Comparison of ENCODE assay signal across 9 cellular contexts in the genomic region with DNA sequence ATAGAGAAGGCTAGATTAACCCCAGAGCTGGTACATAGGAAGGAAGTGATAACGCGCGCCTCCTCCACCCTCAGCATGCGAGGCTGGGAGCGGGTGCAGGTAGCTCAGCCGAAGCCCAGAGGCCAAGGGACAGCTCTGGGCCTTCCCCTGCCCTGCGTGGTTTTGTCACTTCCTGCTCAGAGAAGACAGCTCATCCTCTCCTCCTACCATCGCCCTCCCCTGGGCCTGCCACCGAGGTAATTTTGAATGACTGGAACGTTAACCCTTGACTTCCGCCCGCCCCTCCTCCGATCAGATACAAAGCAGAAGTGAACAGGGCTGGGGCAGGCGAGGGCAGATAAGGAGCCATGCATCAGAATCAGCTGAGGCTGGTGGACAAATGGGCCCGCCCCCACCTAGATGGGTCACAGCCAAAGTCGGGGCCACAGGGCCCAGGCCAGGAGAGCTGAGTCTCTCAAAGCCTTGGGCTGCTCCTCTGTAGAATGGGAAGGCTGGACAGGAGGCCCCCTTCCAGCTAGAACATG. TPM values are rescaled to one million over a fixed set of nuclear protein-coding genes. Genes with fewer than 3 reads are reported as not detected.
DNase-seq lines count a peak whose midpoint lies in the region; ATAC-seq and TF ChIP-seq lines count a peak whose summit lies in the region.
"Had no signal": no experiment of that assay in that cellular context is flagged by ENCODE, and none has a peak within 500 bp of the region (broad histone marks: within the 10 kb centered on the region; RNA-seq: fewer than 3 reads in every experiment).

No MANE protein-coding gene starts in this region.

- DNase-seq in GM06990 (ENCODE audit: extremely low read depth, insufficient read length) (peak; percentile 83), NB4 (ENCODE audit: low read depth) (peak; percentile 98), spleen (peak; percentile 97), COR-L47 (lab: John Stamatoyannopoulos, UW) (no peak), NCI-H524 (lab: John Stamatoyannopoulos, UW) (no peak)
- DNase-seq in activated CD8-positive, alpha-beta T cell treated with anti-CD3 and anti-CD28 coated beads for 36 hours = peak; percentile 98

- H3K27ac Mint-ChIP-seq in activated CD8-positive, alpha-beta T cell treated with anti-CD3 and anti-CD28 coated beads for 36 hours = peak overlapping the region; percentile 97
- H3K27ac Mint-ChIP-seq: nephron had no signal

- H3K4me3 ChIP-seq in GM06990 (replicated peaks; ENCODE audit: low read depth, low read length) = peak overlapping the region; percentile 85
- no peak overlapping the region for H3K4me3 ChIP-seq in HEK293 (ENCODE audit: low read depth, low read length)
- peak overlapping the region; percentile 85 for H3K4me3 ChIP-seq in NB4 (ENCODE audit: low read depth, low read length)
- H3K4me3 ChIP-seq in spleen = peak overlapping the region; percentile 70 to 98 (median 86)

- ATAC-seq in activated CD8-positive, alpha-beta T cell treated with anti-CD3 and anti-CD28 coated beads for 36 hours = peak; percentile 69
- peak; percentile 71 for ATAC-seq in esophagus mucosa

- CTCF ChIA-PET in HEK293 (lab: Yijun Ruan, JAX) = interaction anchor here (0.7 to 7.8 kb wide), 5 partner anchors 10 to 93 kb away, joined by 3 to 68 read pairs (median 3); a partner anchor contains a TSS
- CTCF ChIA-PET in activated CD8-positive, alpha-beta T cell treated with anti-CD3 and anti-CD28 coated beads for 36 hours (lab: Charles Lee) = interaction anchor here (0.7 to 12.0 kb wide), 15 partner anchors 12 to 466 kb away, joined by 3 to 154 read pairs (median 4); a partner anchor contains a TSS

- peak overlapping the region; percentile 98 for H3K4me3 Mint-ChIP-seq in activated CD8-positive, alpha-beta T cell treated with anti-CD3 and anti-CD28 coated beads for 36 hours
- H3K4me3 Mint-ChIP-seq: nephron had no signal

- no peaks in the 10 kb centered on the region for H3K4me1 ChIP-seq in HEK293 (ENCODE audit: control insufficient read depth, insufficient read depth, low read length)
- H3K4me1 ChIP-seq in spleen = peaks cover 57 to 94% (median 81%) of the 10 kb centered on the region in 6 donors

- TF ChIP-seq CTCF in GM06990 (IDR thresholded peaks at IDR 0.05; ENCODE audit: insufficient read depth, low read length, poor library complexity, severe bottlenecking) (no peak), HEK293 (tag by site-specific recombination; IDR thresholded peaks at IDR 0.05) (no peak), NB4 (IDR thresholded peaks at IDR 0.05; ENCODE audit: low read depth, low read length) (no peak), spleen (IDR thresholded peaks at IDR 0.05 in 8 of 11, conservative IDR thresholded peaks at IDR 0.05 in 3 of 11) (peak in 3 of 11 experiments; percentile 15 to 24 (median 18))
- TF ChIP-seq CTCF in activated CD8-positive, alpha-beta T cell treated with anti-CD3 and anti-CD28 coated beads for 36 hours (IDR thresholded peaks at IDR 0.05) = no peak

- no peaks in the 10 kb centered on the region for H3K27me3 Mint-ChIP-seq in activated CD8-positive, alpha-beta T cell treated with anti-CD3 and anti-CD28 coated beads for 36 hours

- no peaks in the 10 kb centered on the region for H3K9me3 Mint-ChIP-seq in activated CD8-positive, alpha-beta T cell treated with anti-CD3 and anti-CD28 coated beads for 36 hours
- H3K9me3 Mint-ChIP-seq: nephron had no signal

- peaks cover 67% of the 10 kb centered on the region for H3K36me3 Mint-ChIP-seq in activated CD8-positive, alpha-beta T cell treated with anti-CD3 and anti-CD28 coated beads for 36 hours (ENCODE audit: low read depth)

- no peak overlapping the region for H3K27ac ChIP-seq in HEK293 (ENCODE audit: extremely low read depth, low read depth, low read length)
- H3K27ac ChIP-seq in spleen = peak overlapping the region; percentile 81 to 99 (median 94)

- WGBS in spleen, 5 donors = 8 to 18% (median 14%) methylated on average over 10 to 16 of the region's 16 CpGs

- H3K9me3 ChIP-seq in HEK293 (ENCODE audit: control insufficient read depth, insufficient read depth, low read depth, low read length) (no peaks in the 10 kb centered on the region), spleen (no peaks in the 10 kb centered on the region)

- peaks cover 52% of the 10 kb centered on the region for H3K4me1 Mint-ChIP-seq in activated CD8-positive, alpha-beta T cell treated with anti-CD3 and anti-CD28 coated beads for 36 hours (ENCODE audit: low read depth)
- H3K4me1 Mint-ChIP-seq: nephron had no signal

- H3K36me3 ChIP-seq in GM06990 (ENCODE audit: control insufficient read depth, insufficient read depth, low read length) (peaks cover 38% of the 10 kb centered on the region), HEK293 (ENCODE audit: control insufficient read depth in 2 of 2, insufficient read depth in 1 of 2, low read length in 2 of 2) (no peaks in the 10 kb centered on the region), spleen (peaks cover 0 to 47% (median 31%) of the 10 kb centered on the region in 6 donors)

- TF ChIP-seq POLR2A in NB4 (IDR thresholded peaks at IDR 0.05; ENCODE audit: extremely low read depth, insufficient read length) (no peak), spleen (IDR thresholded peaks at IDR 0.05) (peak in 2 of 3 donors; percentile 10 to 37)

- H3K27me3 ChIP-seq in GM06990 (replicated peaks; ENCODE audit: control insufficient read depth, insufficient read depth, low read length) (no peaks in the 10 kb centered on the region), spleen (replicated peaks in 1 of 7) (peaks cover 0 to 43% (median 0%) of the 10 kb centered on the region in 7 donors)

- intact Hi-C loops in activated CD8-positive, alpha-beta T cell treated with anti-CD3 and anti-CD28 coated beads for 36 hours (cut with micrococcal nuclease) = no loop called here
- intact Hi-C loops in spleen (cut with DNase I; ENCODE audit: low total_unique reads) = no loop called here

- POLR2A ChIA-PET in HEK293 (lab: Yijun Ruan, JAX) = interaction anchor here (0.6 kb wide), 1 partner anchor 270 kb away, joined by 6 read pairs; no protein-coding TSS in a partner anchor
- POLR2A ChIA-PET in activated CD8-positive, alpha-beta T cell treated with anti-CD3 and anti-CD28 coated beads for 36 hours (lab: Charles Lee) = interaction anchor here (0.5 to 9.5 kb wide), 19 partner anchors 8 to 244 kb away, joined by 3 to 209 read pairs (median 6); a partner anchor contains a TSS

TF ChIP-seq in HEK293, 187 proteins besides CTCF, POLR2A, EP300 and RAD21:
- TF ChIP-seq ZNF341 (tag by site-specific recombination; IDR thresholded peaks at IDR 0.05; ENCODE audit: low read depth) (no peak), ZNF155 (tag by site-specific recombination; IDR thresholded peaks at IDR 0.05) (no peak), EGR2 (tag by site-specific recombination; IDR thresholded peaks at IDR 0.05; ENCODE audit: low read depth) (peak; percentile 39; the same call in 1 of the 2 replicates), ZNF529 (tag by site-specific recombination; IDR thresholded peaks at IDR 0.05; ENCODE audit: insufficient replicate concordance) (no peak), ZFHX2 (tag by site-specific recombination; conservative IDR thresholded peaks at IDR 0.05) (0 out of 2 replicates have a peak, but pooled peaks have one; percentile 8)
- TF ChIP-seq, protein P1, sequence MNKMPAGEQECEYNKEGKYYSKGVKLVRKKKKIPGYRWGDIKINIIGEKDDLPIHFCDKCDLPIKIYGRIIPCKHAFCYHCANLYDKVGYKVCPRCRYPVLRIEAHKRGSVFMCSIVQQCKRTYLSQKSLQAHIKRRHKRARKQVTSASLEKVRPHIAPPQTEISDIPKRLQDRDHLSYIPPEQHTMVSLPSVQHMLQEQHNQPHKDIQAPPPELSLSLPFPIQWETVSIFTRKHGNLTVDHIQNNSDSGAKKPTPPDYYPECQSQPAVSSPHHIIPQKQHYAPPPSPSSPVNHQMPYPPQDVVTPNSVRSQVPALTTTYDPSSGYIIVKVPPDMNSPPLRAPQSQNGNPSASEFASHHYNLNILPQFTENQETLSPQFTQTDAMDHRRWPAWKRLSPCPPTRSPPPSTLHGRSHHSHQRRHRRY (tag by site-specific recombination; IDR thresholded peaks at IDR 0.05) = no peak
- TF ChIP-seq, protein P2, sequence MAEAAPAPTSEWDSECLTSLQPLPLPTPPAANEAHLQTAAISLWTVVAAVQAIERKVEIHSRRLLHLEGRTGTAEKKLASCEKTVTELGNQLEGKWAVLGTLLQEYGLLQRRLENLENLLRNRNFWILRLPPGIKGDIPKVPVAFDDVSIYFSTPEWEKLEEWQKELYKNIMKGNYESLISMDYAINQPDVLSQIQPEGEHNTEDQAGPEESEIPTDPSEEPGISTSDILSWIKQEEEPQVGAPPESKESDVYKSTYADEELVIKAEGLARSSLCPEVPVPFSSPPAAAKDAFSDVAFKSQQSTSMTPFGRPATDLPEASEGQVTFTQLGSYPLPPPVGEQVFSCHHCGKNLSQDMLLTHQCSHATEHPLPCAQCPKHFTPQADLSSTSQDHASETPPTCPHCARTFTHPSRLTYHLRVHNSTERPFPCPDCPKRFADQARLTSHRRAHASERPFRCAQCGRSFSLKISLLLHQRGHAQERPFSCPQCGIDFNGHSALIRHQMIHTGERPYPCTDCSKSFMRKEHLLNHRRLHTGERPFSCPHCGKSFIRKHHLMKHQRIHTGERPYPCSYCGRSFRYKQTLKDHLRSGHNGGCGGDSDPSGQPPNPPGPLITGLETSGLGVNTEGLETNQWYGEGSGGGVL (tag by site-specific recombination; IDR thresholded peaks at IDR 0.05) = no peak

RNA-seq across cellular contexts. Expression of a gene that starts 1.6 kb away (rescaled TPM):
- total RNA-seq in activated CD8-positive, alpha-beta T cell treated with anti-CD3 and anti-CD28 coated beads for 36 hours = 100 to 1,000 TPM; 699 to 717 TPM
- total RNA-seq in esophagus mucosa (19.0 TPM), spleen (100 to 1,000 TPM; 270 to 493 (median 363) TPM)
- polyA plus RNA-seq in spleen = 100 to 1,000 TPM; 389 to 421 (median 410) TPM

RNA-seq across cellular contexts. Expression of a gene that starts 30.2 kb away (rescaled TPM):
- 1 to 10 TPM; 7.9 to 8.5 TPM for total RNA-seq in activated CD8-positive, alpha-beta T cell treated with anti-CD3 and anti-CD28 coated beads for 36 hours
- total RNA-seq in esophagus mucosa (not detected), spleen (1 to 10 TPM in 3 of 7 donors, under 1 TPM in 4; 0.56 to 2.0 (median 0.95) TPM)
- polyA plus RNA-seq in spleen = 1 to 10 TPM; 1.2 to 2.0 (median 1.5) TPM

RNA-seq across cellular contexts. Expression of a gene that starts 39.9 kb away (rescaled TPM):
- 10 to 100 TPM; 33.2 to 33.4 TPM for total RNA-seq in activated CD8-positive, alpha-beta T cell treated with anti-CD3 and anti-CD28 coated beads for 36 hours
- 1.6 TPM for total RNA-seq in esophagus mucosa
- 100 to 1,000 TPM in 6 of 7 donors, 10 to 100 TPM in 1; 97.5 to 238 (median 118) TPM for total RNA-seq in spleen
- 10 to 100 TPM; 35.3 to 58.1 (median 53.6) TPM for polyA plus RNA-seq in spleen

RNA-seq across cellular contexts. Expression of a gene that starts 54.4 kb away (rescaled TPM):
- 1 to 10 TPM; 6.4 TPM for total RNA-seq in activated CD8-positive, alpha-beta T cell treated with anti-CD3 and anti-CD28 coated beads for 36 hours
- total RNA-seq in esophagus mucosa = 2.0 TPM
- 10 to 100 TPM in 1 of 7 donors, 1 to 10 TPM in 6; 5.3 to 10.3 (median 6.9) TPM for total RNA-seq in spleen
- polyA plus RNA-seq in spleen = 1 to 10 TPM; 7.7 to 8.9 (median 8.8) TPM

Comparison
In these comparisons a context has a peak if more than half of its experiments do, and no peak if none do; other contexts are left out.
1. DNase-seq: peak in GM06990 (single experiment), NB4 (single experiment), activated CD8-positive, alpha-beta T cell treated with anti-CD3 and anti-CD28 coated beads for 36 hours (single experiment) and spleen (single experiment); none in COR-L47 (single experiment) and NCI-H524 (0 of 2).
2. RNA of a gene that starts 1.6 kb away (total RNA-seq): 699 to 717 TPM in activated CD8-positive, alpha-beta T cell treated with anti-CD3 and anti-CD28 coated beads for 36 hours and 270 to 493 TPM in spleen; 19.0 TPM in esophagus mucosa (single experiment); every median in the first group is over 10 times any median in the second.
3. RNA of a gene that starts 39.9 kb away (total RNA-seq): 97.5 to 238 TPM in spleen and 33.2 to 33.4 TPM in activated CD8-positive, alpha-beta T cell treated with anti-CD3 and anti-CD28 coated beads for 36 hours; 1.6 TPM in esophagus mucosa (single experiment); every median in the first group is over 10 times any median in the second.